In genomic region chr10:113533801-113534200, GRCh38 we compare ENCODE assay signal across 34 cellular contexts. TPM values are rescaled to one million over a fixed set of nuclear protein-coding genes. Genes with fewer than 3 reads are reported as not detected.
"Had no signal": no experiment of that assay in that cellular context is flagged by ENCODE, and none has a peak within 500 bp of the region (broad histone marks: within the 10 kb centered on the region; RNA-seq: fewer than 3 reads in every experiment).

No MANE protein-coding gene starts in this region.

- DNase-seq: activated CD4-positive, alpha-beta T cell treated with anti-CD3 and anti-CD28 coated beads for 1 hour; activated CD4-positive, alpha-beta T cell treated with anti-CD3 and anti-CD28 coated beads for 4 hours; activated CD4-positive, alpha-beta T cell treated with anti-CD3 and anti-CD28 coated beads, Interleukin-2, amount 10 ng/mL, durations not matched to agents 7 days and 5 days; activated CD4-positive, alpha-beta T cell treated with anti-CD3 and anti-CD28 coated beads, Interleukin-2, amount 50 U/mL, for 4 hours; activated CD8-positive, alpha-beta memory T cell treated with anti-CD3 and anti-CD28 coated beads, Interleukin-2, amount 50 U/mL, for 48 hours; activated effector memory CD4-positive, alpha-beta T cell treated with Interleukin-2 at 50 U/mL for 16 hours; activated gamma-delta T cell treated with Interleukin-2 at 50 U/mL for 16 hours; activated naive CD4-positive, alpha-beta T cell treated with anti-CD3 and anti-CD28 coated beads, Interleukin-2, amount 50 U/mL, for 16 hours; activated naive CD4-positive, alpha-beta T cell treated with Interleukin-2 at 50 U/mL for 16 hours; activated T-cell treated with anti-CD3 and anti-CD28 coated beads for 4 hours; activated T-cell treated with anti-CD3 and anti-CD28 coated beads, Interleukin-2, amount 50 U/mL, for 24 hours; amniotic stem cell; anterior cingulate cortex; brain microvascular endothelial cell; caudate nucleus; cortex of kidney; dermis blood vessel endothelial cell; effector CD4-positive, alpha-beta T cell; effector memory CD8-positive, alpha-beta T cell; esophagus squamous epithelium; foreskin fibroblast; head of caudate nucleus had no signal

- ATAC-seq: activated T-helper 17 cell treated with anti-CD3 and anti-CD28 coated beads, Interleukin-2, amount 50 U/mL, for 72 hours; effector memory CD8-positive, alpha-beta T cell had no signal

- H3K27ac ChIP-seq: brain microvascular endothelial cell, epithelial cell of prostate, esophagus squamous epithelium had no signal

- H3K27me3 ChIP-seq: brain microvascular endothelial cell, esophagus squamous epithelium had no signal

- H3K4me1 ChIP-seq: esophagus squamous epithelium had no signal

- H3K4me3 ChIP-seq: esophagus squamous epithelium had no signal

- H3K36me3 ChIP-seq: brain microvascular endothelial cell, esophagus squamous epithelium had no signal

- FAIRE-seq: astrocyte, bronchial epithelial cell, colon, endometrium, endothelial cell of umbilical vein, frontal cortex had no signal

- H3K9me3 ChIP-seq: esophagus squamous epithelium had no signal

RNA-seq across cellular contexts. Expression of gene HABP2, which starts 19.1 kb away (rescaled TPM):
- total RNA-seq: activated CD4-positive, alpha-beta memory T cell treated with anti-CD3 and anti-CD28 coated beads, Interleukin-2, amount 10 ng/mL, durations not matched to agents 7 days and 5 days; activated CD4-positive, alpha-beta T cell treated with anti-CD3 and anti-CD28 coated beads, Interleukin-2, amount 10 ng/mL, durations not matched to agents 7 days and 5 days; activated T-helper 17 cell treated with anti-CD3 and anti-CD28 coated beads, Interleukin-2, amount 50 U/mL, for 72 hours; astrocyte; bronchial epithelial cell; chondrocyte; endothelial cell of umbilical vein; frontal cortex; T-helper 1 cell treated with Interleukin-12 subunit alpha and Interleukin-12 subunit beta and Interleukin-4 antibody, amounts not matched to agents 30 ng/mL and 1 ng/mL, for 36 hours had no signal
- polyA plus RNA-seq: esophagus had no signal
